ENCODE assay signal across 9 cellular contexts in the genomic region with DNA sequence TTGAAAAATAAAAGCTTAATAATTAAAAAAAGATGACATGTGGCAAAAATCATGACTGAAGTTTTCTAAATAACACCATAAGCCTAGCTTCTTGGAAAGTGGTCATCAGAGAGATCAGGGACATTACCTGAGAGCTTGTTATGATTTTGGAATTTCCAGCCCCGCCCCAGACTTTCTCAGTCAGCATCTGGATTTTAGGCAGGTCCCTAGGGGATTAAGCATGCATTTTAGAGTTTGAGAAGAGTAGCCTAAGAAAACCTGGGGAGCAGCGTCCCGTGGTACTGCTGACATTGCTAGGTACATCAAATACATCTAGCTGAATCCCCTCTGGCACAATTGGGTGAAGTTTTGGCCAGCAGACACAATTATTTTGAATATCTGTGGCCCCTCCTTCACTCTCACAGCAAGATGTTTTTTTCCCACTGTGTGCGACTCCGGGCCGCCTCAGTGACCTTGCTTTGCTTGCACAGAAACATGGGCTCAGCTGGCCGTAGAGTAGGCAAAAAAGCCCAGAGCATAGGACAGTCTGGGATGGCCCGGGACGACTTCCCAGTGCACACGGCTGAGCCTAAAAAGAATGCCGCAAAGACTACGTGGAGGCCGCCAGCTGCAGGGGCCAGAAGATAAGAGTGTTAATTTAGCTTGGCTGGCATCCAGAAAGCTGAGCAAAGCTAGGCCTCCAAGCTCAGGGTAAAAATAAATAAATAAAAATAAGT. TPM values are rescaled to one million over a fixed set of nuclear protein-coding genes. Genes with fewer than 3 reads are reported as not detected.
DNase-seq lines count a peak whose midpoint lies in the region; ATAC-seq and TF ChIP-seq lines count a peak whose summit lies in the region.
"Had no signal": no experiment of that assay in that cellular context is flagged by ENCODE, and none has a peak within 500 bp of the region (broad histone marks: within the 10 kb centered on the region; RNA-seq: fewer than 3 reads in every experiment).

No MANE protein-coding gene starts in this region.

- intact Hi-C loops in left colon (cut with DNase I, micrococcal nuclease), result no loop called here

- DNase-seq in NCI-H1092 (lab: John Stamatoyannopoulos, UW) (peak; percentile 3), NCI-H1092 treated with DMSO at 0.1 percent for 48 hours (lab: John Stamatoyannopoulos, UW) (no peak), left colon (no peak), ureter (ENCODE audit: low spot score) (peak; percentile 70)
- DNase-seq: T-helper 9 cell had no signal

- peak overlapping the region; percentile 26; the same call in 1 of the 2 replicates for H3K4me3 ChIP-seq in WI38 (ENCODE audit: low read depth, low read length)

- ATAC-seq in left colon (peak; percentile 44), HG03460 (IDR thresholded peaks at IDR 0.05; ENCODE audit: unreplicated experiment) (no peak), GM19455 (IDR thresholded peaks at IDR 0.05; ENCODE audit: unreplicated experiment) (no peak), HG03520 (IDR thresholded peaks at IDR 0.05; ENCODE audit: unreplicated experiment) (no peak)

- TF ChIP-seq CTCF in WI38 (IDR thresholded peaks at IDR 0.05; ENCODE audit: low read depth, low read length), result no peak

RNA-seq across cellular contexts. Expression of a gene that starts 58.6 kb away (rescaled TPM):
- total RNA-seq in left colon (10 to 100 TPM; 35.3 to 40.5 TPM), ureter (74.2 TPM)

Comparison
In these comparisons a context has a peak if more than half of its experiments do, and no peak if none do; other contexts are left out.
1. DNase-seq: peak in NCI-H1092 (single experiment) and ureter (single experiment); none in NCI-H1092 treated with DMSO at 0.1 percent for 48 hours (single experiment) and left colon (0 of 2).